ENCODE assay signal across 21 cellular contexts in genomic region chr14:52002542-52002941, GRCh38. TPM values are rescaled to one million over a fixed set of nuclear protein-coding genes. Genes with fewer than 3 reads are reported as not detected.
DNase-seq lines count a peak whose midpoint lies in the region; ATAC-seq and TF ChIP-seq lines count a peak whose summit lies in the region.
"Had no signal": no experiment of that assay in that cellular context is flagged by ENCODE, and none has a peak within 500 bp of the region (broad histone marks: within the 10 kb centered on the region; RNA-seq: fewer than 3 reads in every experiment).

No MANE protein-coding gene starts in this region.

- peaks cover 25 to 64% (median 49%) of the 10 kb centered on the region in 4 donors for H3K36me3 ChIP-seq in esophagus muscularis mucosa
- H3K36me3 ChIP-seq in muscle layer of colon (ENCODE audit: insufficient read depth, low read length), result peaks cover 48% of the 10 kb centered on the region
- peaks cover 24 to 53% of the 10 kb centered on the region in 2 donors for H3K36me3 ChIP-seq in stomach smooth muscle (ENCODE audit: control insufficient read depth in 2 of 2, insufficient read depth in 2 of 2, low read length in 2 of 2)
- peaks cover 70% of the 10 kb centered on the region for H3K36me3 ChIP-seq in effector memory CD4-positive, alpha-beta T cell (ENCODE audit: control insufficient read depth, insufficient read depth, low read length)
- peaks cover 0 to 84% of the 10 kb centered on the region in 2 donors for H3K36me3 ChIP-seq in left lung

- intact Hi-C loops in esophagus muscularis mucosa (cut with DNase I) (no loop called here), left lung (cut with DNase I) (loop anchor here in 1 of 2 donors (10.0 kb wide), 1 partner anchor 62 kb away; the partner anchor contains the start of gene NID2)

- DNase-seq in esophagus muscularis mucosa (ENCODE audit: extremely low spot score) (no peak), left lung (no peak), SW480 (ENCODE audit: low spot score) (no peak)
- no peak for DNase-seq in effector memory CD4-positive, alpha-beta T cell
- DNase-seq: activated CD4-positive, alpha-beta T cell treated with anti-CD3 and anti-CD28 coated beads for 4 hours; activated effector memory CD4-positive, alpha-beta T cell treated with anti-CD3 and anti-CD28 coated beads, Interleukin-2, amount 50 U/mL, for 16 hours; caudate nucleus; effector CD4-positive, alpha-beta T cell; glutamatergic neuron; Kasumi-1; natural killer cell; NCI-H1092 treated with DMSO at 0.1 percent for 48 hours; NCI-H2081 treated with DMSO at 0.1 percent for 48 hours; NK-92 treated with Interleukin-12 subunit alpha and Interleukin-12 subunit beta, amount 100 ng/mL, for 24 hours; posterior cingulate gyrus; spleen; stimulated activated CD4-positive, alpha-beta T cell treated with anti-CD3 and anti-CD28 coated beads, Interleukin-4, amount 100 ng/mL, for 4 hours had no signal

- no peak for ATAC-seq in left lung
- ATAC-seq: natural killer cell had no signal

- TF ChIP-seq EP300 in esophagus muscularis mucosa (IDR thresholded peaks at IDR 0.05), result no peak

- no peaks in the 10 kb centered on the region for H3K9me3 ChIP-seq in esophagus muscularis mucosa
- H3K9me3 ChIP-seq in muscle layer of colon (ENCODE audit: low read length), result no peaks in the 10 kb centered on the region
- H3K9me3 ChIP-seq in stomach smooth muscle (ENCODE audit: control insufficient read depth in 2 of 2, low read length in 2 of 2), result no peaks in the 10 kb centered on the region
- H3K9me3 ChIP-seq in effector memory CD4-positive, alpha-beta T cell (ENCODE audit: control insufficient read depth, low read length), result no peaks in the 10 kb centered on the region
- H3K9me3 ChIP-seq in left lung, result no peaks in the 10 kb centered on the region
- H3K9me3 ChIP-seq: spleen, suprapubic skin had no signal

- H3K4me3 ChIP-seq in esophagus muscularis mucosa (no peak overlapping the region), muscle layer of colon (ENCODE audit: low read depth in 1 of 2, low read length in 2 of 2) (no peak overlapping the region), stomach smooth muscle (ENCODE audit: low read length in 2 of 2) (no peak overlapping the region), left lung (no peak overlapping the region)
- H3K4me3 ChIP-seq in effector memory CD4-positive, alpha-beta T cell (ENCODE audit: insufficient read depth, low read depth, low read length, poor library complexity, severe bottlenecking), result no peak overlapping the region
- H3K4me3 ChIP-seq: spleen, suprapubic skin had no signal

- peaks cover 33 to 50% (median 42%) of the 10 kb centered on the region in 4 donors for H3K4me1 ChIP-seq in esophagus muscularis mucosa
- peaks cover 39% of the 10 kb centered on the region for H3K4me1 ChIP-seq in muscle layer of colon (ENCODE audit: insufficient read depth, low read length)
- peaks cover 12% of the 10 kb centered on the region for H3K4me1 ChIP-seq in stomach smooth muscle (ENCODE audit: control insufficient read depth, insufficient read depth, low read length)
- H3K4me1 ChIP-seq in effector memory CD4-positive, alpha-beta T cell (ENCODE audit: control insufficient read depth, insufficient read depth, low read length, poor library complexity, severe bottlenecking), result no peaks in the 10 kb centered on the region
- H3K4me1 ChIP-seq in left lung, result no peaks in the 10 kb centered on the region
- H3K4me1 ChIP-seq: spleen had no signal

- H3K9ac ChIP-seq in muscle layer of colon (ENCODE audit: low read length), result no peak overlapping the region
- peak overlapping the region; percentile 3 to 70 for H3K9ac ChIP-seq in stomach smooth muscle (ENCODE audit: low read length in 2 of 2)

- no peak for TF ChIP-seq CTCF in VCaP (conservative IDR thresholded peaks at IDR 0.05)
- TF ChIP-seq CTCF in esophagus muscularis mucosa (IDR thresholded peaks at IDR 0.05), result no peak
- no peak for TF ChIP-seq CTCF in left lung (IDR thresholded peaks at IDR 0.05)

- peak overlapping the region; percentile 86 for H3K27ac ChIP-seq in VCaP
- peak overlapping the region; percentile 75 to 82 (median 80) for H3K27ac ChIP-seq in esophagus muscularis mucosa (replicated peaks in 1 of 4)
- H3K27ac ChIP-seq in muscle layer of colon (ENCODE audit: low read depth, low read length), result peak overlapping the region; percentile 57
- peak overlapping the region; percentile 89 for H3K27ac ChIP-seq in stomach smooth muscle (ENCODE audit: low read length)
- no peak overlapping the region for H3K27ac ChIP-seq in effector memory CD4-positive, alpha-beta T cell (ENCODE audit: insufficient read depth, low read length, poor library complexity, severe bottlenecking)
- no peak overlapping the region for H3K27ac ChIP-seq in left lung
- H3K27ac ChIP-seq: spleen, suprapubic skin had no signal

- WGBS in esophagus muscularis mucosa, result 97% methylated on average over 4 of the region's 4 CpGs

- TF ChIP-seq POLR2A in esophagus muscularis mucosa (IDR thresholded peaks at IDR 0.05; ENCODE audit: low read depth), result no peak

- H3K27me3 ChIP-seq in esophagus muscularis mucosa (no peaks in the 10 kb centered on the region), muscle layer of colon (ENCODE audit: control insufficient read depth in 1 of 2, insufficient read depth in 2 of 2, low read length in 2 of 2) (no peaks in the 10 kb centered on the region), stomach smooth muscle (ENCODE audit: control insufficient read depth in 1 of 2, insufficient read depth in 2 of 2, low read length in 2 of 2) (no peaks in the 10 kb centered on the region), left lung (no peaks in the 10 kb centered on the region)
- no peaks in the 10 kb centered on the region for H3K27me3 ChIP-seq in effector memory CD4-positive, alpha-beta T cell (replicated peaks; ENCODE audit: control insufficient read depth, insufficient read depth, low read length, poor library complexity, severe bottlenecking)
- H3K27me3 ChIP-seq: spleen, suprapubic skin had no signal

RNA-seq across cellular contexts. Expression of gene RTRAF, which starts 13.2 kb away (rescaled TPM):
- 100 to 1,000 TPM in 1 of 4 donors, 10 to 100 TPM in 3; 66.4 to 122 (median 70.1) TPM for total RNA-seq in esophagus muscularis mucosa
- total RNA-seq in left lung, result 100 to 1,000 TPM; 126 to 134 TPM

Comparison
In these comparisons a context has a peak if more than half of its experiments do, and no peak if none do; other contexts are left out.
1. H3K27ac ChIP-seq: peak in VCaP (single experiment), esophagus muscularis mucosa (4 of 4), muscle layer of colon (single experiment) and stomach smooth muscle (single experiment); none in effector memory CD4-positive, alpha-beta T cell (single experiment) and left lung (0 of 2).